20 cellular contexts compared by ENCODE assay signal in the genomic region with DNA sequence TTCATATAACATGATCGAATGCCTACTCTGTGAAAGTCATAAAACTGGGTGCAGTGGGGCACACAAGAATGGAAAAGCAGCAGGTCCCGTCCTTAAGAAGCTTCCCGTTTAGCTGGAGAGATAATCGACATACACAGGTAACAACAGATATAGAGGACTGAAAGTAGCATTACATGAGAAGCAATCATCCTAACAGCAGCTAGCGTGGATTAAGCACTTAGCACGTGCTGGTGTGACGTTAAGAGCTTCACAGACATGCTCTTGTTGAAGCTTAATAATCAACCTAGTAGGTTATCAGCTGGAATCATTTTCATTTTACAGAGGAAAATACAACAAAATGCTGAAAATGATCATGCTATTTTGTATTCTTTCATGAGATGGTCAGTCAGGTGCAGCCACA.
"Had no signal": no experiment of that assay in that cellular context is flagged by ENCODE, and none has a peak within 500 bp of the region (broad histone marks: within the 10 kb centered on the region; RNA-seq: fewer than 3 reads in every experiment).

No MANE protein-coding gene starts in this region.

- H3K4me2 ChIP-seq: KMS-11, SK-N-SH had no signal

- H3K4me3 ChIP-seq: K562 had no signal

- H3K27ac Mint-ChIP-seq: IgD-negative memory B cell had no signal

- H3K4me3 Mint-ChIP-seq: IgD-negative memory B cell had no signal

- H3K9ac ChIP-seq: KMS-11, SK-N-SH had no signal

- ATAC-seq: K562, Panc1, PC-3 had no signal

- H3K9me3 ChIP-seq: SK-N-SH had no signal

- H3K27ac ChIP-seq: KMS-11, RWPE1 had no signal

- DNase-seq: Kasumi-1, MM.1S, NCI-H1092 treated with DMSO at 0.1 percent for 48 hours, NCI-H1436, NCI-H187, NCI-H2029, NCI-H2081 treated with DMSO at 0.1 percent for 48 hours, NCI-H2171, NCI-H226, NCI-H446 treated with DMSO at 0.1 percent for 48 hours, NCI-H510A treated with DMSO at 0.1 percent for 48 hours, NCI-H526, PC-3, SHP77, SK-N-SH had no signal

- H3K4me1 Mint-ChIP-seq: IgD-negative memory B cell had no signal

- H3K36me3 Mint-ChIP-seq: IgD-negative memory B cell had no signal
